13 cellular contexts compared by ENCODE assay signal in the genomic region with DNA sequence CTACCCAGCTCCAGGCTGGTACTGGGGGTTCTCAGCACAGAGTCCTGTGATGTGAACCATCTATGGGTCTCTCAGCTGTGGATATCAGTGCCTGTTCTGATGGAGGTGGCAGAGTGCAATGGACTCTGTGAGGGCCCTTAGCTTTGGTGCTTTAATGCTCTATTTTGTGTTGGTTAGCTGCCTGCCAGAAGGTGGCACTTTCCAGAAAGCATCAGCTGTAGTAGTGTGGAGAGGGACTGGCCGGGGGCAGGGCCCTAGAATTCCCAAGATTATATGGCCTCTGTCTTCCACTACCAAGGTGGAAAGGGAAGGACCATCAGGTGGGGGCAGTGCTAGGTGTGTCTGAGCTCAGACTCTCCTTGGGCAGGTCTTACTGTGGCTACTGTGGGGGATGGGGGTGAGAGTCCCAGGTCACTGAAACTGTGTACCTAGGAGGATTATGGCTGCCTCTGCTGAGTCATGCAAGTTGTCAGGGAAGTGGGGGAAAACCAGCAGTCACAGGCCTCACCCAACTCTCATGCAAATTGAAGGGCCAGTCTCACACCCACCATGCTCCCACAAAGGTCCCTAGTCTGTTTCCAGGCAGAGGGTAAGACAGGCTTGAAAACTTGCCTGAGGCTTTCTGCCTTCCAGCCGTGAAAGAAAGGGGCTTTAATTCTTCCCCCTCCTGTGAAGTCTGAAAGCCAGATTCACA.
DNase-seq lines count a peak whose midpoint lies in the region; ATAC-seq and TF ChIP-seq lines count a peak whose summit lies in the region.
"Had no signal": no experiment of that assay in that cellular context is flagged by ENCODE, and none has a peak within 500 bp of the region (broad histone marks: within the 10 kb centered on the region; RNA-seq: fewer than 3 reads in every experiment).

No MANE protein-coding gene starts in this region.

- H3K4me2 ChIP-seq in HCT116 (ENCODE audit: low read length): no peak overlapping the region; the same call in 1 of the 2 replicates
- no peak overlapping the region for H3K4me2 ChIP-seq in IMR-90 (ENCODE audit: low read depth, low read length)

- no peaks in the 10 kb centered on the region for H3K27me3 ChIP-seq in HCT116 (ENCODE audit: insufficient read depth, low read length)
- H3K27me3 ChIP-seq in IMR-90 (ENCODE audit: control insufficient read depth, insufficient read depth, low read length): no peaks in the 10 kb centered on the region
- H3K27me3 ChIP-seq: thyroid gland had no signal

- dilution Hi-C loops in IMR-90 (cut with HindIII; ENCODE audit: low sequenced_read_pairs, unreplicated experiment): no loop called here

- TF ChIP-seq RAD21 in HCT116 (IDR thresholded peaks at IDR 0.05; ENCODE audit: low read depth) (no peak), IMR-90 (IDR thresholded peaks at IDR 0.05; ENCODE audit: low read length) (no peak)

- H3K9ac ChIP-seq in HCT116 (ENCODE audit: low read length) (no peak overlapping the region), IMR-90 (ENCODE audit: low read depth, low read length) (no peak overlapping the region)

- no peak for DNase-seq in HCT116 (ENCODE audit: low read depth, low spot score)
- DNase-seq in IMR-90: no peak
- peak; percentile 78 for DNase-seq in islet precursor cell
- no peak for DNase-seq in activated T-helper 1 cell treated with anti-CD3 and anti-CD28 coated beads, Interleukin-12 subunit alpha, Interleukin-12 subunit beta, Interleukin-2, Interleukin-4 antibody, amounts not matched to agents 30 ng/mL and 10 ng/mL and 1 ng/mL, durations not matched to agents 14 hours and 24 hours and 36 hours (ENCODE audit: low spot score)
- DNase-seq in GF-D8 (lab: John Stamatoyannopoulos, UW): no peak
- DNase-seq in Kasumi-1 (lab: John Stamatoyannopoulos, UW): no peak
- DNase-seq in AG20443 (ENCODE audit: low spot score): no peak
- DNase-seq: activated CD4-positive, alpha-beta T cell treated with anti-CD3 and anti-CD28 coated beads, Interleukin-2, amount 50 U/mL, for 48 hours; activated naive CD8-positive, alpha-beta T cell treated with anti-CD3 and anti-CD28 coated beads for 36 hours; NCI-H2081 treated with DMSO at 0.1 percent for 48 hours; occipital lobe; thyroid gland had no signal

- H2AFZ ChIP-seq in HCT116 (ENCODE audit: low read depth, low read length, poor library complexity, severe bottlenecking): peak overlapping the region; percentile 14
- peak overlapping the region; percentile 63 for H2AFZ ChIP-seq in IMR-90 (replicated peaks; ENCODE audit: low read length, poor library complexity)

- H4K5ac ChIP-seq in IMR-90 (ENCODE audit: low read depth, low read length): peak overlapping the region; percentile 50; the same call in 1 of the 2 replicates

- H3K4me3 ChIP-seq in HCT116 (replicated peaks in 1 of 2; ENCODE audit: low read depth in 1 of 2, low read length in 2 of 2) (no peak overlapping the region), IMR-90 (ENCODE audit: insufficient read depth, low read depth, low read length) (no peak overlapping the region)
- H3K4me3 ChIP-seq: thyroid gland had no signal

- no peak overlapping the region for H2AK5ac ChIP-seq in IMR-90 (ENCODE audit: low read depth, low read length)

- 0 out of 2 replicates have a peak overlapping the region, but pooled peaks have one; percentile 35 for H2BK20ac ChIP-seq in IMR-90 (ENCODE audit: low read depth, low read length)

- H4K20me1 ChIP-seq in HCT116 (ENCODE audit: insufficient read depth): no peaks in the 10 kb centered on the region
- no peaks in the 10 kb centered on the region for H4K20me1 ChIP-seq in IMR-90 (ENCODE audit: insufficient read depth, low read length)

- H3K4me1 Mint-ChIP-seq in activated T-helper 1 cell treated with anti-CD3 and anti-CD28 coated beads, Interleukin-12 subunit alpha, Interleukin-12 subunit beta, Interleukin-2, Interleukin-4 antibody, amounts not matched to agents 30 ng/mL and 10 ng/mL and 1 ng/mL, durations not matched to agents 14 hours and 24 hours and 36 hours (ENCODE audit: low read depth): no peaks in the 10 kb centered on the region
- H3K4me1 Mint-ChIP-seq: activated naive CD8-positive, alpha-beta T cell treated with anti-CD3 and anti-CD28 coated beads for 36 hours had no signal

- no peaks in the 10 kb centered on the region for H3K27me3 Mint-ChIP-seq in activated T-helper 1 cell treated with anti-CD3 and anti-CD28 coated beads, Interleukin-12 subunit alpha, Interleukin-12 subunit beta, Interleukin-2, Interleukin-4 antibody, amounts not matched to agents 30 ng/mL and 10 ng/mL and 1 ng/mL, durations not matched to agents 14 hours and 24 hours and 36 hours (ENCODE audit: insufficient read depth)
- H3K27me3 Mint-ChIP-seq: activated naive CD8-positive, alpha-beta T cell treated with anti-CD3 and anti-CD28 coated beads for 36 hours had no signal

- no peaks in the 10 kb centered on the region for H3K9me2 ChIP-seq in HCT116 (ENCODE audit: insufficient read depth)

- no peak overlapping the region for H2BK5ac ChIP-seq in IMR-90 (ENCODE audit: low read depth, low read length, poor library complexity, severe bottlenecking)

- ATAC-seq in GM18511 (IDR thresholded peaks at IDR 0.05; ENCODE audit: unreplicated experiment) (peak; percentile 81), HCT116 (peak; percentile 76), IMR-90 (ENCODE audit: low read depth) (no peak; the same call in 1 of the 2 replicates)

- peaks cover 0 to 9% of the 10 kb centered on the region in 2 experiments; a peak in 3 of 4 replicates for H3K4me1 ChIP-seq in HCT116 (ENCODE audit: control insufficient read depth in 1 of 2, insufficient read depth in 2 of 2, low read length in 2 of 2)
- no peaks in the 10 kb centered on the region for H3K4me1 ChIP-seq in IMR-90 (ENCODE audit: control insufficient read depth, insufficient read depth, low read length)
- H3K4me1 ChIP-seq: thyroid gland had no signal

- H3K36me3 ChIP-seq in HCT116 (ENCODE audit: control insufficient read depth in 1 of 2, insufficient read depth in 2 of 2, low read length in 2 of 2) (no peaks in the 10 kb centered on the region), IMR-90 (ENCODE audit: control insufficient read depth, insufficient read depth, low read length) (no peaks in the 10 kb centered on the region)
- H3K36me3 ChIP-seq: thyroid gland had no signal

- H3K27ac ChIP-seq in HCT116 (ENCODE audit: low read depth, low read length): peak overlapping the region; percentile 4; the same call in 1 of the 2 replicates
- no peak overlapping the region for H3K27ac ChIP-seq in IMR-90 (ENCODE audit: insufficient read depth, low read length)
- H3K27ac ChIP-seq: thyroid gland had no signal

- no peaks in the 10 kb centered on the region for H3K79me2 ChIP-seq in HCT116 (ENCODE audit: insufficient read depth, low read length)

- CTCF ChIA-PET in HCT116 (lab: Charles Lee) (no interaction called here), IMR-90 (lab: Yijun Ruan, JAX) (interaction anchor here (1.1 kb wide), 1 partner anchor 19 kb away, joined by 3 read pairs; no protein-coding TSS in a partner anchor)

- in situ Hi-C loops in IMR-90 (cut with MboI; ENCODE audit: low sequenced_read_pairs): no loop called here

- H2AK9ac ChIP-seq in IMR-90 (replicated peaks; ENCODE audit: low read depth, low read length, poor library complexity): peak overlapping the region; percentile 65

- peaks cover 3% of the 10 kb centered on the region for H3K9me3 Mint-ChIP-seq in activated T-helper 1 cell treated with anti-CD3 and anti-CD28 coated beads, Interleukin-12 subunit alpha, Interleukin-12 subunit beta, Interleukin-2, Interleukin-4 antibody, amounts not matched to agents 30 ng/mL and 10 ng/mL and 1 ng/mL, durations not matched to agents 14 hours and 24 hours and 36 hours

- H3K36me3 Mint-ChIP-seq in activated T-helper 1 cell treated with anti-CD3 and anti-CD28 coated beads, Interleukin-12 subunit alpha, Interleukin-12 subunit beta, Interleukin-2, Interleukin-4 antibody, amounts not matched to agents 30 ng/mL and 10 ng/mL and 1 ng/mL, durations not matched to agents 14 hours and 24 hours and 36 hours (ENCODE audit: low read depth): no peaks in the 10 kb centered on the region
- H3K36me3 Mint-ChIP-seq: activated naive CD8-positive, alpha-beta T cell treated with anti-CD3 and anti-CD28 coated beads for 36 hours had no signal

- no peak overlapping the region for H4K91ac ChIP-seq in IMR-90 (ENCODE audit: insufficient read depth, low read depth, low read length)

- no peaks in the 10 kb centered on the region for H3K79me1 ChIP-seq in IMR-90 (ENCODE audit: low read depth in 1 of 2, low read length in 2 of 2)

- peak overlapping the region; percentile 51; the same call in 1 of the 2 replicates for H3K14ac ChIP-seq in IMR-90 (replicated peaks; ENCODE audit: low read depth, low read length)

- no peaks in the 10 kb centered on the region for H3K9me1 ChIP-seq in IMR-90 (ENCODE audit: insufficient read depth, low read length)

- no peak overlapping the region for H3K4me3 Mint-ChIP-seq in activated T-helper 1 cell treated with anti-CD3 and anti-CD28 coated beads, Interleukin-12 subunit alpha, Interleukin-12 subunit beta, Interleukin-2, Interleukin-4 antibody, amounts not matched to agents 30 ng/mL and 10 ng/mL and 1 ng/mL, durations not matched to agents 14 hours and 24 hours and 36 hours
- H3K4me3 Mint-ChIP-seq: activated naive CD8-positive, alpha-beta T cell treated with anti-CD3 and anti-CD28 coated beads for 36 hours had no signal

- peak overlapping the region; percentile 60 for H2BK120ac ChIP-seq in IMR-90 (ENCODE audit: low read depth, low read length)

- TF ChIP-seq POLR2A in HCT116 (IDR thresholded peaks at IDR 0.05; ENCODE audit: borderline replicate concordance, extremely low read depth, insufficient read depth, insufficient read length) (no peak), IMR-90 (IDR thresholded peaks at IDR 0.05; ENCODE audit: low read depth, low read length) (no peak)

- H2BK15ac ChIP-seq in IMR-90 (ENCODE audit: low read depth, low read length): no peak overlapping the region; the same call in 2 of the 3 replicates

- intact Hi-C loops in HCT116 (cut with micrococcal nuclease): no loop called here
- intact Hi-C loops in IMR-90 (cut with micrococcal nuclease): no loop called here
- intact Hi-C loops in activated T-helper 1 cell treated with anti-CD3 and anti-CD28 coated beads, Interleukin-12 subunit alpha, Interleukin-12 subunit beta, Interleukin-2, Interleukin-4 antibody, amounts not matched to agents 30 ng/mL and 10 ng/mL and 1 ng/mL, durations not matched to agents 14 hours and 24 hours and 36 hours (cut with micrococcal nuclease): no loop called here

- WGBS in IMR-90 (ENCODE audit: extremely low coverage in 2 of 2, insufficient read length in 1 of 2), 2 experiments: no CpG with 5 or more reads among the region's 2 CpGs

- peak overlapping the region; percentile 43; the same call in 1 of the 2 replicates for H3K4ac ChIP-seq in IMR-90 (ENCODE audit: low read depth, low read length)

- no peak overlapping the region; the same call in 1 of the 2 replicates for H3K18ac ChIP-seq in IMR-90 (ENCODE audit: low read depth, low read length)

- RAD21 ChIA-PET in HCT116 (lab: Charles Lee; ENCODE audit: low non-redundant PET in 1 of 2, low total read pairs in 2 of 2, uncharacterized antibody in 2 of 2, unreplicated experiment in 2 of 2): no interaction called here

- H3K23ac ChIP-seq in IMR-90 (ENCODE audit: low read depth, low read length): no peak overlapping the region; the same call in 1 of the 2 replicates

- H3K9me3 ChIP-seq in HCT116 (ENCODE audit: control insufficient read depth in 1 of 2, insufficient read depth in 1 of 2, low read depth in 1 of 2, low read length in 2 of 2) (no peaks in the 10 kb centered on the region), IMR-90 (ENCODE audit: control insufficient read depth, insufficient read depth, low read length) (no peaks in the 10 kb centered on the region)
- H3K9me3 ChIP-seq: thyroid gland had no signal

- TF ChIP-seq CTCF in HCT116 (IDR thresholded peaks at IDR 0.05 in 2 of 3, conservative IDR thresholded peaks at IDR 0.05 in 1 of 3; ENCODE audit: borderline replicate concordance in 1 of 3, insufficient read depth in 1 of 3, low read depth in 2 of 3, low read length in 2 of 3) (peak in 1 of 3 experiments; percentile 5; a peak in 1 of 6 replicates), IMR-90 (conservative IDR thresholded peaks at IDR 0.05; ENCODE audit: low read depth, low read length) (no peak)

- peak overlapping the region in 1 of 2 experiments; percentile 65; a peak in 2 of 4 replicates for H4K8ac ChIP-seq in IMR-90 (ENCODE audit: low read depth in 2 of 2, low read length in 2 of 2)

- POLR2A ChIA-PET in HCT116 (lab: Charles Lee) (no interaction called here), IMR-90 (lab: Charles Lee; ENCODE audit: unreplicated experiment) (no interaction called here)

- BruUV-seq in HCT116 (replicated peaks; lab: Mats Ljungman, UMichigan): no TSS peak
- no TSS peak for BruUV-seq in IMR-90 (replicated peaks; lab: Mats Ljungman, UMichigan)

- no peak overlapping the region for H3K56ac ChIP-seq in IMR-90 (ENCODE audit: extremely low read depth, insufficient read depth, low read length)

- H3K27ac Mint-ChIP-seq in activated T-helper 1 cell treated with anti-CD3 and anti-CD28 coated beads, Interleukin-12 subunit alpha, Interleukin-12 subunit beta, Interleukin-2, Interleukin-4 antibody, amounts not matched to agents 30 ng/mL and 10 ng/mL and 1 ng/mL, durations not matched to agents 14 hours and 24 hours and 36 hours: no peak overlapping the region
- H3K27ac Mint-ChIP-seq: activated naive CD8-positive, alpha-beta T cell treated with anti-CD3 and anti-CD28 coated beads for 36 hours had no signal
